In the genomic region with DNA sequence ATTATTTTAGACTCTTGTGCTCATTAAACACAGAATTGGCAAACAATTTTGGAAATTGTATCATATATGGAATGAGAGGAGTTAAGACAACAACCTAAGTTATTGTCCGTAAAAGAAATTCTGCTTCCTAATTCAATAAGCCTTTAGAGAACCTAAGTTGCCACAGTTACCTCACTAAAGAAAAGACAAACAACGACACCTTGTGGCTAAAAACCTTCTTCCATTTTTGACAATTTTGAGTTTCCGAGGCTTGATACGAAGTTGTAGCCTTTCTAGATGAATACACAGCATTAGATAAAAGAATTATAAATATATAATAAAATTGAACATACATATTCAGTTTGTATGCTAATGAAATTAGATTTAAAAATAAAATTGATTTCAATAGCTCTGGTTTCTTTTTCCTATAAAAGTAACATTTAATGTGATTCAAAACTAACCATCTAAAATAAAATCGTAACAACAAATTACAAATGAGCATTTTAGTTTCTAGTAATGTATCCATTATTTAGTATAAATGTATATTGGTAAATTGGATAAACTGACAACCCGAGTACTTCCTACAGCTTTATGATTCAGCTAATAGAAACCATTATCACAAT, we compare ENCODE assay signal across 8 cellular contexts.
A peak's percentile ranks its signal among the peaks of the same experiment; 100 is the strongest.
DNase-seq lines count a peak whose midpoint lies in the region; ATAC-seq and TF ChIP-seq lines count a peak whose summit lies in the region.

No MANE protein-coding gene starts in this region.

- WGBS in heart right ventricle, 2 donors = 30% methylated on average over 6 of the region's 6 CpGs

- peaks cover 0 to 13% (median 0%) of the 10 kb centered on the region in 11 donors for H3K9me3 ChIP-seq in heart right ventricle

- TF ChIP-seq CTCF in heart right ventricle (IDR thresholded peaks at IDR 0.05) = peak in 8 of 9 donors; percentile 25 to 63 (median 52)
- TF ChIP-seq CTCF in epithelial cell of esophagus (IDR thresholded peaks at IDR 0.05; ENCODE audit: insufficient read depth, low read depth, low read length, missing control alignments) = peak; percentile 49

- DNase-seq in heart right ventricle (no peak), Right ventricle myocardium inferior (ENCODE audit: missing footprints) (no peak), OCI-M1 (lab: John Stamatoyannopoulos, UW) (peak; percentile 87), epithelial cell of esophagus (ENCODE audit: low read depth) (peak; percentile 69), pons (ENCODE audit: low spot score) (peak; percentile 71), cortex of kidney (lab: John Stamatoyannopoulos, UW) (no peak)

- no peak overlapping the region for H3K27ac ChIP-seq in heart right ventricle

- ATAC-seq in heart right ventricle (no peak), Right ventricle myocardium inferior (no peak), HG03439 (IDR thresholded peaks at IDR 0.05; ENCODE audit: unreplicated experiment) (peak; percentile 51), HG03565 (IDR thresholded peaks at IDR 0.05; ENCODE audit: unreplicated experiment) (no peak)

- intact Hi-C loops in heart right ventricle (cut with DNase I) (loop anchor here (2.0 to 10.0 kb wide), 7 partner anchors 662 to 1170 kb away; no protein-coding TSS in a partner anchor), Right ventricle myocardium inferior (cut with DNase I) (no loop called here)

- no peak overlapping the region for H3K4me3 ChIP-seq in heart right ventricle
- H3K4me3 ChIP-seq in epithelial cell of esophagus (ENCODE audit: low read length) = no peak overlapping the region

- no peaks in the 10 kb centered on the region for H3K4me1 ChIP-seq in heart right ventricle

- H3K36me3 ChIP-seq in heart right ventricle = no peaks in the 10 kb centered on the region

- H3K27me3 ChIP-seq in heart right ventricle = no peaks in the 10 kb centered on the region

Comparison
In these comparisons a context has a peak if more than half of its experiments do, and no peak if none do; other contexts are left out.
1. DNase-seq: peak in OCI-M1 (single experiment), epithelial cell of esophagus (single experiment) and pons (single experiment); none in heart right ventricle (0 of 2), Right ventricle myocardium inferior (single experiment) and cortex of kidney (single experiment).